In the genomic region with DNA sequence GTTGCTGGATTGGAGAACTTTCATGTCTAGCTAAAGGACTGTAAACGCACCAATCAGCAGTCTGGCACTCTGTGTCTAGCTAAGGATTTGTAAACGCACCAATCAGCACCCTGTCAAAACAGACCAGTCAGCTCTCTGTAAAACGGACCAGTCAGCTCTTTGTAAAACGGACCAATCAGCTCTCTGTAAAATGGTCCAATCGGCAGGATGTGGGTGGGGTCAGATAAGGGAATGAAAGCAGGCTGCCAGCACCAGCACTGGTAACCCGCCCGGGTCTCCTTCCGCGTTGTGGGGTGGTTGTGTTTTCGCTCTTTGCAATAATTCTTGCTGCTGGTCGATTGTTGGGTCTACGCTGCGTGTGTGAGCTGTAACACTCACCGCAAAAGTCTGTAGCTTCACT, we compare ENCODE assay signal across 20 cellular contexts. TPM values are rescaled to one million over a fixed set of nuclear protein-coding genes. Genes with fewer than 3 reads are reported as not detected.
DNase-seq lines count a peak whose midpoint lies in the region; ATAC-seq, FAIRE-seq and TF ChIP-seq lines count a peak whose summit lies in the region.
"Had no signal": no experiment of that assay in that cellular context is flagged by ENCODE, and none has a peak within 500 bp of the region (broad histone marks: within the 10 kb centered on the region; RNA-seq: fewer than 3 reads in every experiment).

No MANE protein-coding gene starts in this region.

- POLR2A ChIA-PET in K562 (lab: Yijun Ruan, JAX), result interaction anchor here (0.6 to 1.4 kb wide), 3 partner anchors 11 to 204 kb away, joined by 3 to 4 read pairs (median 3); a partner anchor contains a TSS
- POLR2A ChIA-PET in HEK293T (lab: Yijun Ruan, JAX), result no interaction called here

- no TSS peak for BruUV-seq in K562 (replicated peaks; lab: Mats Ljungman, UMichigan)

- ATAC-seq in stimulated activated naive CD8-positive, alpha-beta T cell treated with anti-CD3 and anti-CD28 coated beads, Interleukin-15, amount 100 ng/mL, for 72 hours, result no peak
- ATAC-seq in K562, result no peak
- ATAC-seq in right cardiac atrium, result peak in 1 of 2 donors; percentile 1
- no peak for ATAC-seq in HG02852 (IDR thresholded peaks at IDR 0.05; ENCODE audit: unreplicated experiment)
- ATAC-seq in GM19452 (IDR thresholded peaks at IDR 0.05; ENCODE audit: unreplicated experiment), result no peak
- ATAC-seq: A549 had no signal

- H3K4me2 ChIP-seq in K562 (ENCODE audit: insufficient read depth, low read length), result no peak overlapping the region
- H3K4me2 ChIP-seq: A549 had no signal

- H4K20me1 ChIP-seq in K562 (replicated peaks; ENCODE audit: control insufficient read depth, insufficient read depth, low read length), result peaks cover 58% of the 10 kb centered on the region

- TF ChIP-seq CTCF in K562 (IDR thresholded peaks at IDR 0.05 in 2 of 3, conservative IDR thresholded peaks at IDR 0.05 in 1 of 3; ENCODE audit: insufficient read depth in 2 of 3, low read depth in 1 of 3, low read length in 3 of 3), result no peak

- H3K27ac Mint-ChIP-seq in stimulated activated naive CD8-positive, alpha-beta T cell treated with anti-CD3 and anti-CD28 coated beads, Interleukin-15, Interleukin-2, amounts not matched to agents 100 ng/mL and 50 ng/mL, for 24 hours, result peak overlapping the region; percentile 50
- no peak overlapping the region for H3K27ac Mint-ChIP-seq in stimulated activated naive CD8-positive, alpha-beta T cell treated with anti-CD3 and anti-CD28 coated beads, Interleukin-15, amount 100 ng/mL, for 72 hours
- H3K27ac Mint-ChIP-seq: IgD-negative memory B cell had no signal

- intact Hi-C loops in K562 (cut with micrococcal nuclease), result no loop called here
- intact Hi-C loops in right cardiac atrium (cut with DNase I), result no loop called here

- no peak for DNase-seq in stimulated activated naive CD8-positive, alpha-beta T cell treated with anti-CD3 and anti-CD28 coated beads, Interleukin-15, amount 100 ng/mL, for 72 hours
- DNase-seq in K562 (ENCODE audit: extremely low read depth in 1 of 4, low spot score in 3 of 4), result no peak
- DNase-seq in right cardiac atrium, result no peak
- DNase-seq in HEK293T (ENCODE audit: extremely low spot score), result no peak
- DNase-seq: DND-41, GF-D8, GM23248, NCI-H187, NCI-H345, NCI-H526, OCI-M1, RPMI8226, SJCRH30 had no signal

- no peak for FAIRE-seq in K562 (lab: Jason Lieb, UNC)
- FAIRE-seq: A549, GM12891 had no signal

- H3K36me3 ChIP-seq in K562 (ENCODE audit: control insufficient read depth, insufficient read depth, low read length), result peaks cover 6% of the 10 kb centered on the region; the same call in 2 of the 3 replicates

- in situ Hi-C loops in K562 (cut with MboI), result no loop called here

- no peak for TF ChIP-seq POLR2A in K562 (conservative IDR thresholded peaks at IDR 0.05)

- H3K27me3 Mint-ChIP-seq in stimulated activated naive CD8-positive, alpha-beta T cell treated with anti-CD3 and anti-CD28 coated beads, Interleukin-15, Interleukin-2, amounts not matched to agents 100 ng/mL and 50 ng/mL, for 24 hours, result no peaks in the 10 kb centered on the region
- H3K27me3 Mint-ChIP-seq in stimulated activated naive CD8-positive, alpha-beta T cell treated with anti-CD3 and anti-CD28 coated beads, Interleukin-15, amount 100 ng/mL, for 72 hours, result no peaks in the 10 kb centered on the region

- no peak for TF ChIP-seq EP300 in K562 (IDR thresholded peaks at IDR 0.05; ENCODE audit: low read length)

- H3K36me3 Mint-ChIP-seq in stimulated activated naive CD8-positive, alpha-beta T cell treated with anti-CD3 and anti-CD28 coated beads, Interleukin-15, Interleukin-2, amounts not matched to agents 100 ng/mL and 50 ng/mL, for 24 hours (ENCODE audit: low read depth), result no peaks in the 10 kb centered on the region

- peaks cover 20% of the 10 kb centered on the region for H3K4me1 Mint-ChIP-seq in stimulated activated naive CD8-positive, alpha-beta T cell treated with anti-CD3 and anti-CD28 coated beads, Interleukin-15, Interleukin-2, amounts not matched to agents 100 ng/mL and 50 ng/mL, for 24 hours (ENCODE audit: low read depth)
- H3K4me1 Mint-ChIP-seq in stimulated activated naive CD8-positive, alpha-beta T cell treated with anti-CD3 and anti-CD28 coated beads, Interleukin-15, amount 100 ng/mL, for 72 hours, result peaks cover 48% of the 10 kb centered on the region

- peaks cover 15 to 31% of the 10 kb centered on the region in 2 experiments for H3K4me1 ChIP-seq in K562 (replicated peaks in 1 of 2; ENCODE audit: control insufficient read depth in 2 of 2, insufficient read depth in 2 of 2, low read length in 2 of 2)
- peaks cover 6% of the 10 kb centered on the region for H3K4me1 ChIP-seq in right cardiac atrium (ENCODE audit: control insufficient read depth, insufficient read depth, low read length)

- no peaks in the 10 kb centered on the region for H3K9me3 Mint-ChIP-seq in stimulated activated naive CD8-positive, alpha-beta T cell treated with anti-CD3 and anti-CD28 coated beads, Interleukin-15, Interleukin-2, amounts not matched to agents 100 ng/mL and 50 ng/mL, for 24 hours
- peaks cover 0 to 7% of the 10 kb centered on the region in 2 donors for H3K9me3 Mint-ChIP-seq in stimulated activated naive CD8-positive, alpha-beta T cell treated with anti-CD3 and anti-CD28 coated beads, Interleukin-15, amount 100 ng/mL, for 72 hours
- H3K9me3 Mint-ChIP-seq: IgD-negative memory B cell had no signal

- peaks cover 43% of the 10 kb centered on the region for H3K79me2 ChIP-seq in K562 (ENCODE audit: control insufficient read depth, insufficient read depth, low read length)

- WGBS in K562 (ENCODE audit: insufficient coverage, low coverage, missing lambda C conversion rate), result 98% methylated on average over 5 of the region's 14 CpGs
- 79% methylated on average over 14 of the region's 14 CpGs for WGBS in right cardiac atrium

- H3K27ac ChIP-seq in K562 (ENCODE audit: extremely low read depth, low read depth, low read length), result no peak overlapping the region
- peak overlapping the region; percentile 92 for H3K27ac ChIP-seq in right cardiac atrium (ENCODE audit: low read length)
- H3K27ac ChIP-seq: A549, C4-2B, GM23248 had no signal

- no peak overlapping the region for H3K4me3 Mint-ChIP-seq in stimulated activated naive CD8-positive, alpha-beta T cell treated with anti-CD3 and anti-CD28 coated beads, Interleukin-15, Interleukin-2, amounts not matched to agents 100 ng/mL and 50 ng/mL, for 24 hours
- no peak overlapping the region for H3K4me3 Mint-ChIP-seq in stimulated activated naive CD8-positive, alpha-beta T cell treated with anti-CD3 and anti-CD28 coated beads, Interleukin-15, amount 100 ng/mL, for 72 hours
- H3K4me3 Mint-ChIP-seq: IgD-negative memory B cell had no signal

- H2AFZ ChIP-seq in K562 (ENCODE audit: low read depth, low read length), result no peak overlapping the region
- H2AFZ ChIP-seq: GM23248 had no signal

- CTCF ChIA-PET in K562 (lab: Yijun Ruan, JAX; ENCODE audit: low intra/inter-chr PET ratio) (no interaction called here), HEK293T (lab: Yijun Ruan, JAX) (interaction anchor here (0.9 kb wide), 1 partner anchor 25 kb away, joined by 3 read pairs; no protein-coding TSS in a partner anchor)

- no peaks in the 10 kb centered on the region for H3K9me1 ChIP-seq in K562 (ENCODE audit: control insufficient read depth, insufficient read depth, low read length)

- no peaks in the 10 kb centered on the region for H3K27me3 ChIP-seq in K562 (ENCODE audit: control insufficient read depth in 2 of 2, insufficient read depth in 2 of 2, low read length in 2 of 2)
- H3K27me3 ChIP-seq in right cardiac atrium (ENCODE audit: control insufficient read depth, insufficient read depth), result no peaks in the 10 kb centered on the region
- H3K27me3 ChIP-seq: SJCRH30 had no signal

- H3K4me3 ChIP-seq in K562 (no peak overlapping the region), right cardiac atrium (ENCODE audit: low read length) (peak overlapping the region; percentile 30)
- H3K4me3 ChIP-seq: A549, GM23248, SJCRH30 had no signal

- no peak overlapping the region for H3K9ac ChIP-seq in K562 (ENCODE audit: insufficient read depth in 1 of 2, low read depth in 2 of 2, low read length in 2 of 2)
- H3K9ac ChIP-seq: GM23248 had no signal

- no peaks in the 10 kb centered on the region for H3K9me3 ChIP-seq in K562 (replicated peaks; ENCODE audit: control insufficient read depth, insufficient read depth, low read depth, low read length)
- H3K9me3 ChIP-seq in right cardiac atrium (ENCODE audit: control insufficient read depth, low read length), result no peaks in the 10 kb centered on the region
- H3K9me3 ChIP-seq: A549, SJCRH30 had no signal

- no peak for TF ChIP-seq RAD21 in K562 (CRISPR knock-in tag; conservative IDR thresholded peaks at IDR 0.05 in 1 of 2, IDR thresholded peaks at IDR 0.05 in 1 of 2)

TF ChIP-seq in K562, 482 proteins besides CTCF, POLR2A, EP300 and RAD21 (continues in another document):
- no peak for TF ChIP-seq ZNF263 (CRISPR knock-in tag; IDR thresholded peaks at IDR 0.05; ENCODE audit: borderline replicate concordance)
- TF ChIP-seq ZNF316 (IDR thresholded peaks at IDR 0.05), result peak; percentile 12; the same call in 1 of the 2 replicates
- no peak for TF ChIP-seq PRPF4 (IDR thresholded peaks at IDR 0.05; ENCODE audit: insufficient read depth, low read depth, low read length, poor library complexity, severe bottlenecking)

TF ChIP-seq in HEK293T, 16 proteins besides CTCF, POLR2A, EP300 and RAD21 (continues in another document):
- TF ChIP-seq ZNF384 (IDR thresholded peaks at IDR 0.05) (no peak), FOXA1 (IDR thresholded peaks at IDR 0.05) (no peak), L3MBTL2 (conservative IDR thresholded peaks at IDR 0.05) (no peak), FOXM1 (IDR thresholded peaks at IDR 0.05; ENCODE audit: borderline replicate concordance) (no peak), NFRKB (IDR thresholded peaks at IDR 0.05) (no peak)

RNA-seq across cellular contexts. Expression of a gene that starts 11.3 kb away (rescaled TPM):
- total RNA-seq in K562 (2011; cell fraction: chromatin; rRNA removed; ENCODE audit: low replicate concordance), result 40.0 and 48.8 TPM in 2 replicates
- 28.2 and 29.6 TPM in 2 replicates for total RNA-seq in K562 (2011; cell fraction: nucleolus; rRNA removed)
- 24.7 and 29.3 TPM in 2 replicates for total RNA-seq in K562 (2011; cell fraction: nucleoplasm; rRNA removed)
- total RNA-seq in K562 (2014; rRNA removed) (6.7 TPM in 2 replicates), K562 (2014; rRNA removed; fragmentation: Illumina TruSeq; extraction: Trizol) (4.0 TPM in 2 replicates), K562 (2015; rRNA removed; fragmentation: Illumina TruSeq; extraction: Trizol) (4.3 and 4.9 TPM in 2 replicates), K562 (2021) (5.8 and 7.0 TPM in 2 replicates), right cardiac atrium (100 to 1,000 TPM in 3 of 4 donors, 10 to 100 TPM in 1; 74.5 to 184 (median 123) TPM)
- polyA plus RNA-seq in K562 (2011; rRNA removed) (1.9 and 2.4 TPM in 2 replicates), K562 (2014; fragmentation: Illumina TruSeq; extraction: Trizol) (5.5 and 5.7 TPM in 2 replicates), K562 (2014; fragmentation: Nextera tagmentation; extraction: Ambion mirVana) (under 1 TPM; 0.06 to 0.18 TPM), K562 (2014; rRNA removed) (4.8 and 5.0 TPM in 2 replicates), right cardiac atrium (96.3 TPM)
- polyA plus RNA-seq in K562 (2011; cell fraction: cytosol; rRNA removed), result 1.4 and 1.8 TPM in 2 replicates
- polyA plus RNA-seq in K562 (2011; cell fraction: nucleus; rRNA removed), result 7.0 and 10.1 TPM in 2 replicates
- 4.8 and 23.9 TPM in 2 replicates for polyA plus RNA-seq in K562 (2012)
- polyA minus RNA-seq in K562 (2011; rRNA and poly(A)+ RNA removed), result 5.6 TPM in 2 replicates
- 2.5 and 3.9 TPM in 2 replicates for polyA minus RNA-seq in K562 (2011; cell fraction: cytosol; rRNA and poly(A)+ RNA removed)
- 7.8 and 10.0 TPM in 2 replicates for polyA minus RNA-seq in K562 (2011; cell fraction: nucleus; rRNA and poly(A)+ RNA removed)
- total RNA-seq: GM23248 had no signal
- polyA plus RNA-seq: GM23248, IgD-negative memory B cell had no signal
